Comparison of ENCODE assay signal across 1 cellular context in genomic region chr19:19385900-19386339, GRCh38.
TF ChIP-seq lines count a peak whose summit lies in the region.

No MANE protein-coding gene starts in this region.

TF ChIP-seq in K562, 482 proteins besides CTCF, POLR2A, EP300 and RAD21 (continued from another document and continues in another):
- TF ChIP-seq, protein P1, sequence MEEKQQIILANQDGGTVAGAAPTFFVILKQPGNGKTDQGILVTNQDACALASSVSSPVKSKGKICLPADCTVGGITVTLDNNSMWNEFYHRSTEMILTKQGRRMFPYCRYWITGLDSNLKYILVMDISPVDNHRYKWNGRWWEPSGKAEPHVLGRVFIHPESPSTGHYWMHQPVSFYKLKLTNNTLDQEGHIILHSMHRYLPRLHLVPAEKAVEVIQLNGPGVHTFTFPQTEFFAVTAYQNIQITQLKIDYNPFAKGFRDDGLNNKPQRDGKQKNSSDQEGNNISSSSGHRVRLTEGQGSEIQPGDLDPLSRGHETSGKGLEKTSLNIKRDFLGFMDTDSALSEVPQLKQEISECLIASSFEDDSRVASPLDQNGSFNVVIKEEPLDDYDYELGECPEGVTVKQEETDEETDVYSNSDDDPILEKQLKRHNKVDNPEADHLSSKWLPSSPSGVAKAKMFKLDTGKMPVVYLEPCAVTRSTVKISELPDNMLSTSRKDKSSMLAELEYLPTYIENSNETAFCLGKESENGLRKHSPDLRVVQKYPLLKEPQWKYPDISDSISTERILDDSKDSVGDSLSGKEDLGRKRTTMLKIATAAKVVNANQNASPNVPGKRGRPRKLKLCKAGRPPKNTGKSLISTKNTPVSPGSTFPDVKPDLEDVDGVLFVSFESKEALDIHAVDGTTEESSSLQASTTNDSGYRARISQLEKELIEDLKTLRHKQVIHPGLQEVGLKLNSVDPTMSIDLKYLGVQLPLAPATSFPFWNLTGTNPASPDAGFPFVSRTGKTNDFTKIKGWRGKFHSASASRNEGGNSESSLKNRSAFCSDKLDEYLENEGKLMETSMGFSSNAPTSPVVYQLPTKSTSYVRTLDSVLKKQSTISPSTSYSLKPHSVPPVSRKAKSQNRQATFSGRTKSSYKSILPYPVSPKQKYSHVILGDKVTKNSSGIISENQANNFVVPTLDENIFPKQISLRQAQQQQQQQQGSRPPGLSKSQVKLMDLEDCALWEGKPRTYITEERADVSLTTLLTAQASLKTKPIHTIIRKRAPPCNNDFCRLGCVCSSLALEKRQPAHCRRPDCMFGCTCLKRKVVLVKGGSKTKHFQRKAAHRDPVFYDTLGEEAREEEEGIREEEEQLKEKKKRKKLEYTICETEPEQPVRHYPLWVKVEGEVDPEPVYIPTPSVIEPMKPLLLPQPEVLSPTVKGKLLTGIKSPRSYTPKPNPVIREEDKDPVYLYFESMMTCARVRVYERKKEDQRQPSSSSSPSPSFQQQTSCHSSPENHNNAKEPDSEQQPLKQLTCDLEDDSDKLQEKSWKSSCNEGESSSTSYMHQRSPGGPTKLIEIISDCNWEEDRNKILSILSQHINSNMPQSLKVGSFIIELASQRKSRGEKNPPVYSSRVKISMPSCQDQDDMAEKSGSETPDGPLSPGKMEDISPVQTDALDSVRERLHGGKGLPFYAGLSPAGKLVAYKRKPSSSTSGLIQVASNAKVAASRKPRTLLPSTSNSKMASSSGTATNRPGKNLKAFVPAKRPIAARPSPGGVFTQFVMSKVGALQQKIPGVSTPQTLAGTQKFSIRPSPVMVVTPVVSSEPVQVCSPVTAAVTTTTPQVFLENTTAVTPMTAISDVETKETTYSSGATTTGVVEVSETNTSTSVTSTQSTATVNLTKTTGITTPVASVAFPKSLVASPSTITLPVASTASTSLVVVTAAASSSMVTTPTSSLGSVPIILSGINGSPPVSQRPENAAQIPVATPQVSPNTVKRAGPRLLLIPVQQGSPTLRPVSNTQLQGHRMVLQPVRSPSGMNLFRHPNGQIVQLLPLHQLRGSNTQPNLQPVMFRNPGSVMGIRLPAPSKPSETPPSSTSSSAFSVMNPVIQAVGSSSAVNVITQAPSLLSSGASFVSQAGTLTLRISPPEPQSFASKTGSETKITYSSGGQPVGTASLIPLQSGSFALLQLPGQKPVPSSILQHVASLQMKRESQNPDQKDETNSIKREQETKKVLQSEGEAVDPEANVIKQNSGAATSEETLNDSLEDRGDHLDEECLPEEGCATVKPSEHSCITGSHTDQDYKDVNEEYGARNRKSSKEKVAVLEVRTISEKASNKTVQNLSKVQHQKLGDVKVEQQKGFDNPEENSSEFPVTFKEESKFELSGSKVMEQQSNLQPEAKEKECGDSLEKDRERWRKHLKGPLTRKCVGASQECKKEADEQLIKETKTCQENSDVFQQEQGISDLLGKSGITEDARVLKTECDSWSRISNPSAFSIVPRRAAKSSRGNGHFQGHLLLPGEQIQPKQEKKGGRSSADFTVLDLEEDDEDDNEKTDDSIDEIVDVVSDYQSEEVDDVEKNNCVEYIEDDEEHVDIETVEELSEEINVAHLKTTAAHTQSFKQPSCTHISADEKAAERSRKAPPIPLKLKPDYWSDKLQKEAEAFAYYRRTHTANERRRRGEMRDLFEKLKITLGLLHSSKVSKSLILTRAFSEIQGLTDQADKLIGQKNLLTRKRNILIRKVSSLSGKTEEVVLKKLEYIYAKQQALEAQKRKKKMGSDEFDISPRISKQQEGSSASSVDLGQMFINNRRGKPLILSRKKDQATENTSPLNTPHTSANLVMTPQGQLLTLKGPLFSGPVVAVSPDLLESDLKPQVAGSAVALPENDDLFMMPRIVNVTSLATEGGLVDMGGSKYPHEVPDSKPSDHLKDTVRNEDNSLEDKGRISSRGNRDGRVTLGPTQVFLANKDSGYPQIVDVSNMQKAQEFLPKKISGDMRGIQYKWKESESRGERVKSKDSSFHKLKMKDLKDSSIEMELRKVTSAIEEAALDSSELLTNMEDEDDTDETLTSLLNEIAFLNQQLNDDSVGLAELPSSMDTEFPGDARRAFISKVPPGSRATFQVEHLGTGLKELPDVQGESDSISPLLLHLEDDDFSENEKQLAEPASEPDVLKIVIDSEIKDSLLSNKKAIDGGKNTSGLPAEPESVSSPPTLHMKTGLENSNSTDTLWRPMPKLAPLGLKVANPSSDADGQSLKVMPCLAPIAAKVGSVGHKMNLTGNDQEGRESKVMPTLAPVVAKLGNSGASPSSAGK (IDR thresholded peaks at IDR 0.05), result no peak
- TF ChIP-seq, protein P2, sequence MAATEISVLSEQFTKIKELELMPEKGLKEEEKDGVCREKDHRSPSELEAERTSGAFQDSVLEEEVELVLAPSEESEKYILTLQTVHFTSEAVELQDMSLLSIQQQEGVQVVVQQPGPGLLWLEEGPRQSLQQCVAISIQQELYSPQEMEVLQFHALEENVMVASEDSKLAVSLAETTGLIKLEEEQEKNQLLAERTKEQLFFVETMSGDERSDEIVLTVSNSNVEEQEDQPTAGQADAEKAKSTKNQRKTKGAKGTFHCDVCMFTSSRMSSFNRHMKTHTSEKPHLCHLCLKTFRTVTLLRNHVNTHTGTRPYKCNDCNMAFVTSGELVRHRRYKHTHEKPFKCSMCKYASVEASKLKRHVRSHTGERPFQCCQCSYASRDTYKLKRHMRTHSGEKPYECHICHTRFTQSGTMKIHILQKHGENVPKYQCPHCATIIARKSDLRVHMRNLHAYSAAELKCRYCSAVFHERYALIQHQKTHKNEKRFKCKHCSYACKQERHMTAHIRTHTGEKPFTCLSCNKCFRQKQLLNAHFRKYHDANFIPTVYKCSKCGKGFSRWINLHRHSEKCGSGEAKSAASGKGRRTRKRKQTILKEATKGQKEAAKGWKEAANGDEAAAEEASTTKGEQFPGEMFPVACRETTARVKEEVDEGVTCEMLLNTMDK (IDR thresholded peaks at IDR 0.05; ENCODE audit: borderline replicate concordance, insufficient read depth, low read depth, low read length, poor library complexity, severe bottlenecking), result no peak
- TF ChIP-seq ZBTB5 (IDR thresholded peaks at IDR 0.05) (no peak), TCF3 (CRISPR knock-in tag; IDR thresholded peaks at IDR 0.05) (no peak), THRB (CRISPR knock-in tag; conservative IDR thresholded peaks at IDR 0.05) (no peak), BACH1 (tag; IDR thresholded peaks at IDR 0.05) (no peak), GABPB2 (CRISPR knock-in tag; conservative IDR thresholded peaks at IDR 0.05) (no peak), C11orf30 (IDR thresholded peaks at IDR 0.05; ENCODE audit: low read depth) (no peak), ZBTB34 (CRISPR knock-in tag; IDR thresholded peaks at IDR 0.05) (no peak), NONO (IDR thresholded peaks at IDR 0.05; ENCODE audit: low read depth in 2 of 2, low read length in 1 of 2) (peak in 1 of 2 experiments; percentile 75; a peak in 1 of 4 replicates), NR2C2 (CRISPR knock-in tag; IDR thresholded peaks at IDR 0.05) (no peak), NR2C2 (tag; IDR thresholded peaks at IDR 0.05) (0 out of 2 replicates have a peak, but pooled peaks have one; percentile 1), SP1 (CRISPR knock-in tag; IDR thresholded peaks at IDR 0.05) (no peak), DIDO1 (tag; IDR thresholded peaks at IDR 0.05; ENCODE audit: low read depth) (no peak), PML (IDR thresholded peaks at IDR 0.05; ENCODE audit: low read length) (no peak; the same call in 1 of the 2 replicates), PHF8 (IDR thresholded peaks at IDR 0.05; ENCODE audit: borderline replicate concordance, low read length) (peak; percentile 65; the same call in 1 of the 2 replicates), RBM22 (IDR thresholded peaks at IDR 0.05; ENCODE audit: low read depth, low read length, poor library complexity, severe bottlenecking) (no peak), EWSR1 (IDR thresholded peaks at IDR 0.05; ENCODE audit: borderline replicate concordance, low read depth, partially characterized antibody) (no peak), WHSC1 (IDR thresholded peaks at IDR 0.05; ENCODE audit: low read length) (no peak), LEF1 (IDR thresholded peaks at IDR 0.05) (no peak), GATAD2B (IDR thresholded peaks at IDR 0.05; ENCODE audit: borderline replicate concordance) (peak; percentile 87; the same call in 1 of the 2 replicates)
- TF ChIP-seq, protein P3, sequence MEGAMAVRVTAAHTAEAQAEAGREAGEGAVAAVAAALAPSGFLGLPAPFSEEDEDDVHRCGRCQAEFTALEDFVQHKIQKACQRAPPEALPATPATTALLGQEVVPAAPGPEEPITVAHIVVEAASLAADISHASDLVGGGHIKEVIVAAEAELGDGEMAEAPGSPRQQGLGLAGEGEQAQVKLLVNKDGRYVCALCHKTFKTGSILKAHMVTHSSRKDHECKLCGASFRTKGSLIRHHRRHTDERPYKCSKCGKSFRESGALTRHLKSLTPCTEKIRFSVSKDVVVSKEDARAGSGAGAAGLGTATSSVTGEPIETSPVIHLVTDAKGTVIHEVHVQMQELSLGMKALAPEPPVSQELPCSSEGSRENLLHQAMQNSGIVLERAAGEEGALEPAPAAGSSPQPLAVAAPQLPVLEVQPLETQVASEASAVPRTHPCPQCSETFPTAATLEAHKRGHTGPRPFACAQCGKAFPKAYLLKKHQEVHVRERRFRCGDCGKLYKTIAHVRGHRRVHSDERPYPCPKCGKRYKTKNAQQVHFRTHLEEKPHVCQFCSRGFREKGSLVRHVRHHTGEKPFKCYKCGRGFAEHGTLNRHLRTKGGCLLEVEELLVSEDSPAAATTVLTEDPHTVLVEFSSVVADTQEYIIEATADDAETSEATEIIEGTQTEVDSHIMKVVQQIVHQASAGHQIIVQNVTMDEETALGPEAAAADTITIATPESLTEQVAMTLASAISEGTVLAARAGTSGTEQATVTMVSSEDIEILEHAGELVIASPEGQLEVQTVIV (CRISPR knock-in tag; IDR thresholded peaks at IDR 0.05; ENCODE audit: borderline replicate concordance), result no peak
- TF ChIP-seq, protein P4, sequence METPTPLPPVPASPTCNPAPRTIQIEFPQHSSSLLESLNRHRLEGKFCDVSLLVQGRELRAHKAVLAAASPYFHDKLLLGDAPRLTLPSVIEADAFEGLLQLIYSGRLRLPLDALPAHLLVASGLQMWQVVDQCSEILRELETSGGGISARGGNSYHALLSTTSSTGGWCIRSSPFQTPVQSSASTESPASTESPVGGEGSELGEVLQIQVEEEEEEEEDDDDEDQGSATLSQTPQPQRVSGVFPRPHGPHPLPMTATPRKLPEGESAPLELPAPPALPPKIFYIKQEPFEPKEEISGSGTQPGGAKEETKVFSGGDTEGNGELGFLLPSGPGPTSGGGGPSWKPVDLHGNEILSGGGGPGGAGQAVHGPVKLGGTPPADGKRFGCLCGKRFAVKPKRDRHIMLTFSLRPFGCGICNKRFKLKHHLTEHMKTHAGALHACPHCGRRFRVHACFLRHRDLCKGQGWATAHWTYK (CRISPR knock-in tag; IDR thresholded peaks at IDR 0.05), result no peak
- TF ChIP-seq, protein P5, sequence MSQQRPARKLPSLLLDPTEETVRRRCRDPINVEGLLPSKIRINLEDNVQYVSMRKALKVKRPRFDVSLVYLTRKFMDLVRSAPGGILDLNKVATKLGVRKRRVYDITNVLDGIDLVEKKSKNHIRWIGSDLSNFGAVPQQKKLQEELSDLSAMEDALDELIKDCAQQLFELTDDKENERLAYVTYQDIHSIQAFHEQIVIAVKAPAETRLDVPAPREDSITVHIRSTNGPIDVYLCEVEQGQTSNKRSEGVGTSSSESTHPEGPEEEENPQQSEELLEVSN (IDR thresholded peaks at IDR 0.05; ENCODE audit: borderline replicate concordance in 1 of 2, extremely low read depth in 1 of 2, insufficient read depth in 1 of 2, insufficient read length in 1 of 2, low read depth in 1 of 2, low read length in 1 of 2, poor library complexity in 1 of 2, severe bottlenecking in 1 of 2), result peak in 1 of 2 experiments; percentile 60
- TF ChIP-seq, protein P6, sequence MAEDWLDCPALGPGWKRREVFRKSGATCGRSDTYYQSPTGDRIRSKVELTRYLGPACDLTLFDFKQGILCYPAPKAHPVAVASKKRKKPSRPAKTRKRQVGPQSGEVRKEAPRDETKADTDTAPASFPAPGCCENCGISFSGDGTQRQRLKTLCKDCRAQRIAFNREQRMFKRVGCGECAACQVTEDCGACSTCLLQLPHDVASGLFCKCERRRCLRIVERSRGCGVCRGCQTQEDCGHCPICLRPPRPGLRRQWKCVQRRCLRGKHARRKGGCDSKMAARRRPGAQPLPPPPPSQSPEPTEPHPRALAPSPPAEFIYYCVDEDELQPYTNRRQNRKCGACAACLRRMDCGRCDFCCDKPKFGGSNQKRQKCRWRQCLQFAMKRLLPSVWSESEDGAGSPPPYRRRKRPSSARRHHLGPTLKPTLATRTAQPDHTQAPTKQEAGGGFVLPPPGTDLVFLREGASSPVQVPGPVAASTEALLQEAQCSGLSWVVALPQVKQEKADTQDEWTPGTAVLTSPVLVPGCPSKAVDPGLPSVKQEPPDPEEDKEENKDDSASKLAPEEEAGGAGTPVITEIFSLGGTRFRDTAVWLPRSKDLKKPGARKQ (CRISPR knock-in tag; IDR thresholded peaks at IDR 0.05), result no peak
